In genomic region chr5:170056561-170057267, GRCh38 we compare ENCODE assay signal across 1 cellular context.
TF ChIP-seq lines count a peak whose summit lies in the region.

No MANE protein-coding gene starts in this region.

TF ChIP-seq in GM12878, 131 proteins besides CTCF, POLR2A, EP300 and RAD21 (continued from another document):
- TF ChIP-seq, protein P1, sequence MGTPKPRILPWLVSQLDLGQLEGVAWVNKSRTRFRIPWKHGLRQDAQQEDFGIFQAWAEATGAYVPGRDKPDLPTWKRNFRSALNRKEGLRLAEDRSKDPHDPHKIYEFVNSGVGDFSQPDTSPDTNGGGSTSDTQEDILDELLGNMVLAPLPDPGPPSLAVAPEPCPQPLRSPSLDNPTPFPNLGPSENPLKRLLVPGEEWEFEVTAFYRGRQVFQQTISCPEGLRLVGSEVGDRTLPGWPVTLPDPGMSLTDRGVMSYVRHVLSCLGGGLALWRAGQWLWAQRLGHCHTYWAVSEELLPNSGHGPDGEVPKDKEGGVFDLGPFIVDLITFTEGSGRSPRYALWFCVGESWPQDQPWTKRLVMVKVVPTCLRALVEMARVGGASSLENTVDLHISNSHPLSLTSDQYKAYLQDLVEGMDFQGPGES (IDR thresholded peaks at IDR 0.05): no peak
- no peak for TF ChIP-seq NBN (IDR thresholded peaks at IDR 0.05)
- TF ChIP-seq ZNF217 (IDR thresholded peaks at IDR 0.05): no peak
- no peak for TF ChIP-seq RCOR1 (conservative IDR thresholded peaks at IDR 0.05; ENCODE audit: low read depth, low read length)
- no peak for TF ChIP-seq ZNF207 (IDR thresholded peaks at IDR 0.05; ENCODE audit: borderline replicate concordance)
- TF ChIP-seq SMARCA5 (IDR thresholded peaks at IDR 0.05): no peak
